Comparison of ENCODE assay signal across 1 cellular context in genomic region chr1:43947890-43948437, GRCh38.
TF ChIP-seq lines count a peak whose summit lies in the region.

No MANE protein-coding gene starts in this region.

TF ChIP-seq in liver, 16 proteins besides CTCF, POLR2A, EP300 and RAD21 (continued from another document):
- TF ChIP-seq, protein P1, sequence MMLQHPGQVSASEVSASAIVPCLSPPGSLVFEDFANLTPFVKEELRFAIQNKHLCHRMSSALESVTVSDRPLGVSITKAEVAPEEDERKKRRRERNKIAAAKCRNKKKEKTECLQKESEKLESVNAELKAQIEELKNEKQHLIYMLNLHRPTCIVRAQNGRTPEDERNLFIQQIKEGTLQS (IDR thresholded peaks at IDR 0.05), result no peak
- TF ChIP-seq HNF4G (IDR thresholded peaks at IDR 0.05) (no peak), EGR1 (IDR thresholded peaks at IDR 0.05; ENCODE audit: low read depth in 2 of 2) (no peak), JUND (IDR thresholded peaks at IDR 0.05) (no peak), RXRA (IDR thresholded peaks at IDR 0.05) (no peak), YY1 (IDR thresholded peaks at IDR 0.05) (no peak), SP1 (IDR thresholded peaks at IDR 0.05) (no peak), NR2F2 (IDR thresholded peaks at IDR 0.05) (no peak), REST (IDR thresholded peaks at IDR 0.05) (no peak), MAX (IDR thresholded peaks at IDR 0.05) (no peak), TAF1 (conservative IDR thresholded peaks at IDR 0.05) (no peak), HNF4A (conservative IDR thresholded peaks at IDR 0.05) (no peak), FOXA2 (IDR thresholded peaks at IDR 0.05) (no peak)
